In genomic region chr16:3774156-3774767, GRCh38 we compare ENCODE assay signal across 14 cellular contexts. TPM values are rescaled to one million over a fixed set of nuclear protein-coding genes. Genes with fewer than 3 reads are reported as not detected.
DNase-seq lines count a peak whose midpoint lies in the region; ATAC-seq, FAIRE-seq and TF ChIP-seq lines count a peak whose summit lies in the region.
"Had no signal": no experiment of that assay in that cellular context is flagged by ENCODE, and none has a peak within 500 bp of the region (broad histone marks: within the 10 kb centered on the region; RNA-seq: fewer than 3 reads in every experiment).

No MANE protein-coding gene starts in this region.

- peak; percentile 64 for DNase-seq in NCI-H2107 treated with DMSO at 0.1 percent for 48 hours (lab: John Stamatoyannopoulos, UW; ENCODE audit: unreplicated experiment)
- DNase-seq in NCI-H2107 (lab: John Stamatoyannopoulos, UW) = no peak
- peak; percentile 38 for DNase-seq in astrocyte (ENCODE audit: low read depth)
- peak; percentile 67 to 88 (median 72) for DNase-seq in heart left ventricle
- peak; percentile 18 for DNase-seq in stromal cell of bone marrow (ENCODE audit: low read depth)
- no peak for DNase-seq in CD8-positive, alpha-beta memory T cell
- no peak for DNase-seq in Caco-2
- DNase-seq: esophagus squamous epithelium; NCI-H146; stimulated activated CD4-positive, alpha-beta T cell treated with anti-CD3 and anti-CD28 coated beads, Interleukin-2, amount 100 ng/mL, for 24 hours; stomach had no signal

- intact Hi-C loops in heart left ventricle (cut with DNase I) = loop anchor here in 3 of 10 donors (5.0 to 10.0 kb wide), 2 partner anchors 98 to 101 kb away; no protein-coding TSS in a partner anchor
- intact Hi-C loops in Caco-2 (cut with micrococcal nuclease; ENCODE audit: unreplicated experiment) = no loop called here

- H3K9me3 ChIP-seq in astrocyte (ENCODE audit: insufficient read depth, low read depth, low read length) (no peaks in the 10 kb centered on the region), heart left ventricle (no peaks in the 10 kb centered on the region), Caco-2 (no peaks in the 10 kb centered on the region)
- no peaks in the 10 kb centered on the region for H3K9me3 ChIP-seq in CD8-positive, alpha-beta memory T cell (ENCODE audit: low read length)
- H3K9me3 ChIP-seq: esophagus squamous epithelium, stomach had no signal

- H3K9me3 Mint-ChIP-seq in astrocyte (ENCODE audit: unreplicated experiment) = no peaks in the 10 kb centered on the region
- no peaks in the 10 kb centered on the region for H3K9me3 Mint-ChIP-seq in CD8-positive, alpha-beta memory T cell
- H3K9me3 Mint-ChIP-seq in Caco-2 (ENCODE audit: unreplicated experiment) = no peaks in the 10 kb centered on the region

- no peak overlapping the region for H3K4me2 ChIP-seq in astrocyte (ENCODE audit: low read length)

- H4K20me1 ChIP-seq in astrocyte (ENCODE audit: insufficient read depth, low read length) = peaks cover 55% of the 10 kb centered on the region

- H3K27me3 Mint-ChIP-seq in astrocyte (ENCODE audit: low read depth, unreplicated experiment) = no peaks in the 10 kb centered on the region
- peaks cover 0 to 2% of the 10 kb centered on the region in 2 donors for H3K27me3 Mint-ChIP-seq in CD8-positive, alpha-beta memory T cell
- H3K27me3 Mint-ChIP-seq in Caco-2 (ENCODE audit: insufficient read depth, unreplicated experiment) = no peaks in the 10 kb centered on the region

- H3K4me1 ChIP-seq in astrocyte (ENCODE audit: insufficient read depth, low read length) (peaks cover 7% of the 10 kb centered on the region), heart left ventricle (peaks cover 5 to 45% (median 26%) of the 10 kb centered on the region in 12 donors), Caco-2 (no peaks in the 10 kb centered on the region)
- H3K4me1 ChIP-seq in CD8-positive, alpha-beta memory T cell (ENCODE audit: insufficient read depth, low read length) = no peaks in the 10 kb centered on the region

- POLR2A ChIA-PET in CD8-positive, alpha-beta memory T cell (lab: Charles Lee) = interaction anchor here (0.8 kb wide), 1 partner anchor 106 kb away, joined by 3 read pairs; the partner anchor contains the start of gene CREBBP
- POLR2A ChIA-PET in Caco-2 (lab: Charles Lee) = no interaction called here

- H3K27ac ChIP-seq in astrocyte (ENCODE audit: low read depth, low read length) (no peak overlapping the region), heart left ventricle (peak overlapping the region in 11 of 12 donors; percentile 0 to 67 (median 37))
- H3K27ac ChIP-seq in CD8-positive, alpha-beta memory T cell (ENCODE audit: low read depth, low read length) = no peak overlapping the region
- H3K27ac ChIP-seq: esophagus squamous epithelium, stomach had no signal

- WGBS in heart left ventricle, 4 donors = 30 to 39% (median 31%) methylated on average over 6 of the region's 6 CpGs

- H3K27ac Mint-ChIP-seq in astrocyte (ENCODE audit: unreplicated experiment) = no peak overlapping the region
- H3K27ac Mint-ChIP-seq in CD8-positive, alpha-beta memory T cell = peak overlapping the region in 1 of 8 donors; percentile 58
- H3K27ac Mint-ChIP-seq in Caco-2 (ENCODE audit: unreplicated experiment) = no peak overlapping the region

- no peak overlapping the region for H2AFZ ChIP-seq in astrocyte (ENCODE audit: low read depth, low read length)

- H3K36me3 ChIP-seq in astrocyte (ENCODE audit: insufficient read depth, low read length) (peaks cover 46% of the 10 kb centered on the region), heart left ventricle (peaks cover 3 to 99% (median 95%) of the 10 kb centered on the region in 9 donors), Caco-2 (ENCODE audit: control insufficient read depth, insufficient read depth, low read length) (no peaks in the 10 kb centered on the region)
- H3K36me3 ChIP-seq in CD8-positive, alpha-beta memory T cell (ENCODE audit: insufficient read depth, low read length) = peaks cover 60% of the 10 kb centered on the region

- H3K4me3 Mint-ChIP-seq in astrocyte (ENCODE audit: unreplicated experiment) (no peak overlapping the region), Caco-2 (ENCODE audit: unreplicated experiment) (no peak overlapping the region)
- no peak overlapping the region for H3K4me3 Mint-ChIP-seq in CD8-positive, alpha-beta memory T cell

- peaks cover 6% of the 10 kb centered on the region for H3K79me2 ChIP-seq in astrocyte (ENCODE audit: insufficient read depth, low read length)

- CTCF ChIA-PET in CD8-positive, alpha-beta memory T cell (lab: Charles Lee) = no interaction called here
- CTCF ChIA-PET in Caco-2 (lab: Charles Lee) = no interaction called here

- no peaks in the 10 kb centered on the region for H3K4me1 Mint-ChIP-seq in astrocyte (ENCODE audit: low read depth, unreplicated experiment)
- no peaks in the 10 kb centered on the region for H3K4me1 Mint-ChIP-seq in CD8-positive, alpha-beta memory T cell
- no peaks in the 10 kb centered on the region for H3K4me1 Mint-ChIP-seq in Caco-2 (ENCODE audit: low read depth, unreplicated experiment)

- H3K4me3 ChIP-seq in astrocyte (ENCODE audit: insufficient read depth, low read depth, low read length) (no peak overlapping the region), heart left ventricle (no peak overlapping the region), Caco-2 (ENCODE audit: low read depth, low read length) (no peak overlapping the region)
- H3K4me3 ChIP-seq in CD8-positive, alpha-beta memory T cell (ENCODE audit: low read length) = no peak overlapping the region
- H3K4me3 ChIP-seq: esophagus squamous epithelium, stomach had no signal

- BruUV-seq in Caco-2 (replicated peaks; lab: Mats Ljungman, UMichigan) = no TSS peak

- ATAC-seq in heart left ventricle (peak; percentile 85 to 88 (median 87)), GM18907 (IDR thresholded peaks at IDR 0.05; ENCODE audit: unreplicated experiment) (no peak)
- ATAC-seq: Panc1 had no signal

- TF ChIP-seq POLR2A in heart left ventricle (IDR thresholded peaks at IDR 0.05) = no peak

- H3K27me3 ChIP-seq in astrocyte (ENCODE audit: insufficient read depth, low read length) (no peaks in the 10 kb centered on the region), heart left ventricle (no peaks in the 10 kb centered on the region), Caco-2 (replicated peaks; ENCODE audit: control insufficient read depth, insufficient read depth, low read length) (no peaks in the 10 kb centered on the region)
- H3K27me3 ChIP-seq in CD8-positive, alpha-beta memory T cell (ENCODE audit: insufficient read depth, low read length, poor library complexity, severe bottlenecking) = no peaks in the 10 kb centered on the region
- H3K27me3 ChIP-seq: esophagus squamous epithelium, stomach had no signal

- no peak overlapping the region for H3K9ac ChIP-seq in astrocyte (ENCODE audit: low read length)

- H3K36me3 Mint-ChIP-seq in astrocyte (ENCODE audit: low read depth, unreplicated experiment) = peaks cover 25% of the 10 kb centered on the region
- H3K36me3 Mint-ChIP-seq in CD8-positive, alpha-beta memory T cell = peaks cover 0 to 84% (median 15%) of the 10 kb centered on the region in 3 donors
- peaks cover 70% of the 10 kb centered on the region for H3K36me3 Mint-ChIP-seq in Caco-2 (ENCODE audit: insufficient read depth, unreplicated experiment)

- TF ChIP-seq CTCF in astrocyte (IDR thresholded peaks at IDR 0.05; ENCODE audit: insufficient read depth, low read depth, low read length) (no peak), heart left ventricle (IDR thresholded peaks at IDR 0.05) (no peak), Caco-2 (IDR thresholded peaks at IDR 0.05; ENCODE audit: insufficient read depth in 1 of 2, low read depth in 1 of 2, low read length in 1 of 2, severe bottlenecking in 1 of 2, unreplicated experiment in 1 of 2) (no peak)

- no peak for FAIRE-seq in astrocyte (lab: Jason Lieb, UNC)
- FAIRE-seq: G401.6 had no signal

RNA-seq across cellular contexts. Expression of gene TRAP1, which starts 56.9 kb away (rescaled TPM):
- total RNA-seq in astrocyte (57.1 and 63.3 TPM in 2 replicates), heart left ventricle (100 to 1,000 TPM in 7 of 9 donors, 10 to 100 TPM in 2; 93.9 to 142 (median 121) TPM), Caco-2 (2022) (173 and 199 TPM in 2 replicates)
- polyA plus RNA-seq in heart left ventricle = 100 to 1,000 TPM in 1 of 2 donors, 10 to 100 TPM in 1; 65.4 to 100 TPM
- total RNA-seq in CD8-positive, alpha-beta memory T cell = 100 to 1,000 TPM; 283 to 308 TPM
- polyA plus RNA-seq in CD8-positive, alpha-beta memory T cell = 53.5 TPM

Comparison
In these comparisons a context has a peak if more than half of its experiments do, and no peak if none do; other contexts are left out.
1. DNase-seq: peak in NCI-H2107 treated with DMSO at 0.1 percent for 48 hours (single experiment), astrocyte (single experiment), heart left ventricle (5 of 5) and stromal cell of bone marrow (single experiment); none in NCI-H2107 (single experiment), CD8-positive, alpha-beta memory T cell (0 of 5) and Caco-2 (0 of 2).
2. H3K27ac ChIP-seq: peak in heart left ventricle (11 of 12); none in astrocyte (single experiment) and CD8-positive, alpha-beta memory T cell (single experiment).